In the genomic region with DNA sequence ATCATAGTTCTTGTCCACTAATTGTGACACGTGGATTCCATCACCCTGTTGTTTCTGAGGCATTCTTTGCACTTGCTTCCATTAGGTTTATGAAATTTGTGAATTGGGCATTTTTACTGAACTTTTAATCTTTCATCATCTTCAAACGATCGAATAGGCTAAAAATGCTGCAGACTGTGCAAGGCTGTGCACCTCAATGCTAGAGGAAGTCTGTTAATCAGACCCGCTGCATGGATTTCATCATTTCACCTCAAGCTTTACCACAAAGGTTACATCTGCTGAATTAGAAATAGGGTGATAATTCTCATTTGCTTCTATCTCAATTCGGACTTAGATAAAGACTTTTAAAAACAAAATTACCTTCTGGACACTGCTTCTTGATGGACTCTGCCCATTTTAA, we compare ENCODE assay signal across 21 cellular contexts.
"Had no signal": no experiment of that assay in that cellular context is flagged by ENCODE, and none has a peak within 500 bp of the region (broad histone marks: within the 10 kb centered on the region; RNA-seq: fewer than 3 reads in every experiment).

No MANE protein-coding gene starts in this region.

- H3K36me3 Mint-ChIP-seq: brain, immature natural killer cell, type B pancreatic cell had no signal

- H3K9me3 Mint-ChIP-seq: activated CD4-positive, alpha-beta T cell treated with anti-CD3 and anti-CD28 coated beads, Interleukin-2, amount 10 ng/mL, durations not matched to agents 24 days and 14 days; activated CD8-positive, alpha-beta T cell treated with anti-CD3 and anti-CD28 coated beads for 36 hours; activated T-helper 1 cell treated with anti-CD3 and anti-CD28 coated beads, Interleukin-12 subunit alpha, Interleukin-12 subunit beta, Interleukin-2, Interleukin-4 antibody, amounts not matched to agents 30 ng/mL and 10 ng/mL and 1 ng/mL, durations not matched to agents 14 hours and 24 hours and 36 hours; immature natural killer cell; nephron progenitor cell; T-helper 2 cell treated with Interferon-gamma antibody and Interleukin-4, amounts not matched to agents 5 μg/mL and 100 μg/mL, for 36 hours; type B pancreatic cell had no signal

- ATAC-seq: activated CD8-positive, alpha-beta T cell treated with anti-CD3 and anti-CD28 coated beads for 36 hours; left lobe of liver; lower lobe of right lung; mucosa of descending colon; pancreas; right cardiac atrium had no signal

- H3K4me1 Mint-ChIP-seq: activated CD4-positive, alpha-beta T cell treated with anti-CD3 and anti-CD28 coated beads, Interleukin-2, amount 10 ng/mL, durations not matched to agents 24 days and 14 days; brain; immature natural killer cell; nephron progenitor cell had no signal

- H3K27ac Mint-ChIP-seq: activated CD4-positive, alpha-beta T cell treated with anti-CD3 and anti-CD28 coated beads, Interleukin-2, amount 10 ng/mL, durations not matched to agents 24 days and 14 days; activated CD8-positive, alpha-beta T cell treated with anti-CD3 and anti-CD28 coated beads for 36 hours; activated T-helper 1 cell treated with anti-CD3 and anti-CD28 coated beads, Interleukin-12 subunit alpha, Interleukin-12 subunit beta, Interleukin-2, Interleukin-4 antibody, amounts not matched to agents 30 ng/mL and 10 ng/mL and 1 ng/mL, durations not matched to agents 14 hours and 24 hours and 36 hours; brain; immature natural killer cell; nephron progenitor cell; T-helper 2 cell treated with Interferon-gamma antibody and Interleukin-4, amounts not matched to agents 5 μg/mL and 100 μg/mL, for 36 hours; type B pancreatic cell had no signal

- H3K36me3 ChIP-seq: lower lobe of right lung, pancreas, thoracic aorta had no signal

- H3K4me3 Mint-ChIP-seq: activated CD4-positive, alpha-beta T cell treated with anti-CD3 and anti-CD28 coated beads, Interleukin-2, amount 10 ng/mL, durations not matched to agents 24 days and 14 days; activated CD8-positive, alpha-beta T cell treated with anti-CD3 and anti-CD28 coated beads for 36 hours; activated T-helper 1 cell treated with anti-CD3 and anti-CD28 coated beads, Interleukin-12 subunit alpha, Interleukin-12 subunit beta, Interleukin-2, Interleukin-4 antibody, amounts not matched to agents 30 ng/mL and 10 ng/mL and 1 ng/mL, durations not matched to agents 14 hours and 24 hours and 36 hours; brain; immature natural killer cell; nephron progenitor cell; T-helper 2 cell treated with Interferon-gamma antibody and Interleukin-4, amounts not matched to agents 5 μg/mL and 100 μg/mL, for 36 hours; type B pancreatic cell had no signal

- H3K27ac ChIP-seq: lower lobe of right lung, pancreas, thoracic aorta had no signal

- H3K9me3 ChIP-seq: lower lobe of right lung, mucosa of descending colon, pancreas, thoracic aorta had no signal

- DNase-seq: activated CD4-positive, alpha-beta T cell treated with anti-CD3 and anti-CD28 coated beads, Interleukin-2, amount 10 ng/mL, durations not matched to agents 24 days and 14 days; activated CD8-positive, alpha-beta T cell treated with anti-CD3 and anti-CD28 coated beads for 36 hours; activated gamma-delta T cell; activated naive CD4-positive, alpha-beta T cell treated with anti-CD3 and anti-CD28 coated beads, Interleukin-2, amount 50 U/mL, for 16 hours; aorta; foreskin fibroblast; immature natural killer cell; lower lobe of right lung; mesendoderm; mucosa of descending colon; nephron progenitor cell; pancreas; right cardiac atrium; stimulated activated CD4-positive, alpha-beta T cell treated with anti-CD3 and anti-CD28 coated beads, Interleukin-4, amount 100 ng/mL, for 24 hours; stimulated activated naive CD4-positive, alpha-beta T cell treated with Interleukin-2 at 50 U/mL for 16 hours had no signal
